15 cellular contexts compared by ENCODE assay signal in the genomic region with DNA sequence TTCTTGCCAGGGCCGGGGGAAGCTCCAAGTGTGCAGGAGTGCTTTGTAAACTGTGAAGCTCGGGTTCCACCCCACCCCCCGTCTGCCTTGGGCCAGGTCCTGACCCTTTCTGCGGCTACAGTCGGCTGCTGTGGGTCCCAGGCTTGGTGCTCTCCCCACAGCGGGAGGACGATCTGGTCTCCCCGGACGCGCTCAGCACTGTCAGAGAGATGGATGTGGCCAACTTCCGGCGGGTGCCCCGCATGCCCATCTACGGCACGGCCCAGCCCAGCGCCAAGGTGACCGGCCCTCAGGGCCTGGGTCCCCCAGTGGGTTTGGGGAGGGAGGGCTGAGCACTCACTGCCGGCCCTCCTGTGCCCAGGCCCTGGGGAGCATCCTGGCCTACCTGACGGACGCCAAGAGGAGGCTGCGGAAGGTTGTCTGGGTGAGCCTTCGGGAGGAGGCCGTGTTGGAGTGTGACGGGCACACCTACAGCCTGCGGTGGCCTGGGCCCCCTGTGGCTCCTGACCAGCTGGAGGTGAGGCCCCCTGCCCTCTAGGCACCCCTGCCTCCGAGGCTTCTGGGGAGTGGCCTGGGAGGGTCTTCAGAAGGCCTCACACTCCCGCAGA.
DNase-seq lines count a peak whose midpoint lies in the region; ATAC-seq and TF ChIP-seq lines count a peak whose summit lies in the region.
"Had no signal": no experiment of that assay in that cellular context is flagged by ENCODE, and none has a peak within 500 bp of the region (broad histone marks: within the 10 kb centered on the region; RNA-seq: fewer than 3 reads in every experiment).

No MANE protein-coding gene starts in this region.

- POLR2A ChIA-PET in naive thymus-derived CD4-positive, alpha-beta T cell (lab: Charles Lee) = no interaction called here

- no peak for TF ChIP-seq POLR2A in uterus (IDR thresholded peaks at IDR 0.05)

- no peaks in the 10 kb centered on the region for H3K4me1 Mint-ChIP-seq in naive thymus-derived CD4-positive, alpha-beta T cell
- H3K4me1 Mint-ChIP-seq in type B pancreatic cell (ENCODE audit: unreplicated experiment) = peaks cover 14% of the 10 kb centered on the region

- H3K36me3 Mint-ChIP-seq in naive thymus-derived CD4-positive, alpha-beta T cell = no peaks in the 10 kb centered on the region
- peaks cover 4% of the 10 kb centered on the region for H3K36me3 Mint-ChIP-seq in type B pancreatic cell
- H3K36me3 Mint-ChIP-seq: CD8-positive, alpha-beta T cell had no signal

- H3K27me3 Mint-ChIP-seq in naive thymus-derived CD4-positive, alpha-beta T cell = no peaks in the 10 kb centered on the region
- H3K27me3 Mint-ChIP-seq in type B pancreatic cell = peaks cover 4% of the 10 kb centered on the region

- intact Hi-C loops in Right ventricle myocardium superior (cut with DNase I) = loop anchor here (2.0 kb wide), 1 partner anchor 76 kb away; no protein-coding TSS in a partner anchor
- intact Hi-C loops in left cardiac atrium (cut with DNase I) = no loop called here
- intact Hi-C loops in naive thymus-derived CD4-positive, alpha-beta T cell (cut with micrococcal nuclease) = no loop called here
- intact Hi-C loops in aorta (cut with DNase I) = loop anchor here in 1 of 2 donors (2.0 kb wide), 1 partner anchor 76 kb away; no protein-coding TSS in a partner anchor
- intact Hi-C loops in uterus (cut with DNase I; ENCODE audit: low total_unique reads) = no loop called here

- CTCF ChIA-PET in naive thymus-derived CD4-positive, alpha-beta T cell (lab: Charles Lee) = interaction anchor here (1.4 kb wide), 1 partner anchor 78 kb away, joined by 3 read pairs; no protein-coding TSS in a partner anchor

- TF ChIP-seq CTCF in type B pancreatic cell (conservative IDR thresholded peaks at IDR 0.05) (no peak), uterus (IDR thresholded peaks at IDR 0.05) (no peak)

- H3K9me3 Mint-ChIP-seq in naive thymus-derived CD4-positive, alpha-beta T cell = no peaks in the 10 kb centered on the region
- H3K9me3 Mint-ChIP-seq in type B pancreatic cell = no peaks in the 10 kb centered on the region
- H3K9me3 Mint-ChIP-seq: CD8-positive, alpha-beta T cell; H9 had no signal

- no peak overlapping the region for H3K27ac ChIP-seq in naive thymus-derived CD4-positive, alpha-beta T cell (ENCODE audit: low read depth, low read length)
- no peak overlapping the region for H3K27ac ChIP-seq in aorta (ENCODE audit: low read depth in 1 of 2, low read length in 2 of 2)
- H3K27ac ChIP-seq in uterus = no peak overlapping the region

- no peaks in the 10 kb centered on the region for H3K4me1 ChIP-seq in naive thymus-derived CD4-positive, alpha-beta T cell (ENCODE audit: control insufficient read depth in 2 of 2, insufficient read depth in 2 of 2, low read length in 2 of 2)
- H3K4me1 ChIP-seq in aorta (ENCODE audit: control insufficient read depth in 1 of 2, insufficient read depth in 2 of 2, low read length in 2 of 2) (no peaks in the 10 kb centered on the region), uterus (no peaks in the 10 kb centered on the region)

- no peak for ATAC-seq in Right ventricle myocardium superior (ENCODE audit: poor library complexity)
- no peak for ATAC-seq in left cardiac atrium
- ATAC-seq in naive thymus-derived CD4-positive, alpha-beta T cell = peak; percentile 3
- ATAC-seq in aorta (ENCODE audit: low FRiP score) = peak; percentile 3
- ATAC-seq: CD8-positive, alpha-beta T cell had no signal

- H3K36me3 ChIP-seq in H7 (replicated peaks; ENCODE audit: control insufficient read depth, insufficient read depth, low read length) = peaks cover 10% of the 10 kb centered on the region
- H3K36me3 ChIP-seq in naive thymus-derived CD4-positive, alpha-beta T cell (ENCODE audit: control insufficient read depth in 2 of 3, insufficient read depth in 3 of 3, low read length in 3 of 3) = no peaks in the 10 kb centered on the region
- no peaks in the 10 kb centered on the region for H3K36me3 ChIP-seq in aorta (ENCODE audit: control insufficient read depth in 1 of 2, insufficient read depth in 2 of 2, low read length in 1 of 2)
- H3K36me3 ChIP-seq in uterus = no peaks in the 10 kb centered on the region

- H3K4me3 Mint-ChIP-seq in naive thymus-derived CD4-positive, alpha-beta T cell = no peak overlapping the region
- H3K4me3 Mint-ChIP-seq in type B pancreatic cell = no peak overlapping the region
- H3K4me3 Mint-ChIP-seq: CD8-positive, alpha-beta T cell; H9 had no signal

- no peaks in the 10 kb centered on the region for H3K27me3 ChIP-seq in H7 (ENCODE audit: control insufficient read depth, insufficient read depth, low read length)
- no peaks in the 10 kb centered on the region for H3K27me3 ChIP-seq in naive thymus-derived CD4-positive, alpha-beta T cell (ENCODE audit: control insufficient read depth in 2 of 2, insufficient read depth in 2 of 2, low read length in 2 of 2)
- no peaks in the 10 kb centered on the region for H3K27me3 ChIP-seq in aorta (ENCODE audit: control insufficient read depth in 1 of 2, insufficient read depth in 2 of 2, low read length in 1 of 2)
- H3K27me3 ChIP-seq in uterus = no peaks in the 10 kb centered on the region
- H3K27me3 ChIP-seq: BLaER1 treated with 17β-estradiol and CSF1 and Interleukin-3, amounts not matched to agents 10 nM and 100 nM had no signal

- H3K4me3 ChIP-seq in H7 (ENCODE audit: insufficient read depth, low read depth, low read length) = no peak overlapping the region
- no peak overlapping the region for H3K4me3 ChIP-seq in naive thymus-derived CD4-positive, alpha-beta T cell (ENCODE audit: low read length)
- H3K4me3 ChIP-seq in aorta (ENCODE audit: low read length in 2 of 2) = no peak overlapping the region
- no peak overlapping the region for H3K4me3 ChIP-seq in uterus
- H3K4me3 ChIP-seq: BLaER1 treated with 17β-estradiol and CSF1 and Interleukin-3, amounts not matched to agents 10 nM and 100 nM had no signal

- no peaks in the 10 kb centered on the region for H3K9me3 ChIP-seq in naive thymus-derived CD4-positive, alpha-beta T cell (ENCODE audit: control insufficient read depth in 2 of 3, low read length in 3 of 3)
- no peaks in the 10 kb centered on the region for H3K9me3 ChIP-seq in aorta (ENCODE audit: control insufficient read depth, low read length)
- no peaks in the 10 kb centered on the region for H3K9me3 ChIP-seq in uterus
- H3K9me3 ChIP-seq: BLaER1 treated with 17β-estradiol and CSF1 and Interleukin-3, amounts not matched to agents 10 nM and 100 nM had no signal

- no peak overlapping the region for H3K27ac Mint-ChIP-seq in naive thymus-derived CD4-positive, alpha-beta T cell
- no peak overlapping the region for H3K27ac Mint-ChIP-seq in type B pancreatic cell
- H3K27ac Mint-ChIP-seq: CD8-positive, alpha-beta T cell had no signal

- DNase-seq in Right ventricle myocardium superior (peak; percentile 30), left cardiac atrium (no peak), H7 (peak; percentile 52), aorta (no peak), type B pancreatic cell (ENCODE audit: extremely low spot score, unreplicated experiment) (no peak), uterus (no peak)
- no peak for DNase-seq in naive thymus-derived CD4-positive, alpha-beta T cell
- DNase-seq: 8988T; Calu3; CD8-positive, alpha-beta T cell; DMS79 treated with DMSO at 0.1 percent for 48 hours; GF-D8; GOT3; H9 had no signal

- 95% methylated on average over 27 of the region's 27 CpGs for WGBS in aorta, 2 donors

Comparison
In these comparisons a context has a peak if more than half of its experiments do, and no peak if none do; other contexts are left out.
1. DNase-seq: peak in Right ventricle myocardium superior (single experiment) and H7 (single experiment); none in left cardiac atrium (single experiment), naive thymus-derived CD4-positive, alpha-beta T cell (0 of 9), aorta (0 of 2), type B pancreatic cell (single experiment) and uterus (0 of 2).
2. ATAC-seq: peak in naive thymus-derived CD4-positive, alpha-beta T cell (single experiment) and aorta (single experiment); none in Right ventricle myocardium superior (single experiment) and left cardiac atrium (0 of 2).